8 cellular contexts compared by ENCODE assay signal in the genomic region with DNA sequence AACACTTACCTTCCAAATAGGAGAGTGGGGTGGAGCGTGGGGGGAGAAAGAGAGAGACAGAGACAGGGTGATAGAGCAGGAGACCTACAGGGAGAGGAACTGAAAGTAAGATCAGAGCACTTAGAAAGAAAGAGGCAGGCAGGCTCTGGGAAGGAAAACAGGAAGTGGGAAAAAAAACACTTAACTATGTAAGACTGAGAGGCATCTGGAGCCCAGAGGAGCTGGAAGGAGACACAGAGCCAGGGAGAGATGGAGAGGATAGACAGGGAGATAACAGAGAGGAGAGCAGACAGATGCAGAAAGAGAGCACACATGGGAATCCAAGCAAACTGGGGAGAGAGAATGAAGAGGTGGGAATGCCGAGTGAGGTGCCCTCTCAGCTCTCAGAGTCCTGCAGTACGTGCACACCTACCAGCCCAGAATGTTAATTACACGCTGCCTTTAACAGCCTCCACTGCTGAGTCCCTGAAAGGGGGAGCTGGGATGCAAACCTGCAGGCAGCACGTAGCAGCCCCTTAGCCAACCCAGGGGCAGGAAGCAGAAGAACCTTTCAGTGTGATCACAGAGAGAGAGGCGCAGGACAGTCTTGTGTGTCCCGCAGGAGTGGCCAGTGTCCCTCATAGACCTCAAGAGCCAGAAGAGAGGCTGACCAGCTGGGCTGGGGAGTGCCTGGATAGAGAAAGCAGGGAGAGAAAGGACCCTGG.
DNase-seq lines count a peak whose midpoint lies in the region; ATAC-seq and TF ChIP-seq lines count a peak whose summit lies in the region.

No MANE protein-coding gene starts in this region.

- intact Hi-C loops in activated T-helper 1 cell treated with anti-CD3 and anti-CD28 coated beads, Interleukin-12 subunit alpha, Interleukin-12 subunit beta, Interleukin-2, Interleukin-4 antibody, amounts not matched to agents 30 ng/mL and 10 ng/mL and 1 ng/mL, durations not matched to agents 14 hours and 24 hours and 36 hours (cut with micrococcal nuclease) = no loop called here
- intact Hi-C loops in upper lobe of right lung (cut with DNase I) = no loop called here

- H3K4me3 ChIP-seq in kidney epithelial cell (ENCODE audit: low read depth, low read length) (no peak overlapping the region), upper lobe of right lung (no peak overlapping the region)

- peak; percentile 69 for ATAC-seq in GM18907 (IDR thresholded peaks at IDR 0.05; ENCODE audit: unreplicated experiment)
- peak; percentile 82 for ATAC-seq in upper lobe of right lung

- TF ChIP-seq CTCF in AG09319 (IDR thresholded peaks at IDR 0.05; ENCODE audit: low read depth, low read length) (no peak), kidney epithelial cell (IDR thresholded peaks at IDR 0.05; ENCODE audit: insufficient read depth, low read length, poor library complexity, severe bottlenecking) (no peak), upper lobe of right lung (IDR thresholded peaks at IDR 0.05) (no peak)

- no peaks in the 10 kb centered on the region for H3K9me3 Mint-ChIP-seq in activated T-helper 1 cell treated with anti-CD3 and anti-CD28 coated beads, Interleukin-12 subunit alpha, Interleukin-12 subunit beta, Interleukin-2, Interleukin-4 antibody, amounts not matched to agents 30 ng/mL and 10 ng/mL and 1 ng/mL, durations not matched to agents 14 hours and 24 hours and 36 hours

- peak overlapping the region; percentile 25 for H3K4me3 Mint-ChIP-seq in activated T-helper 1 cell treated with anti-CD3 and anti-CD28 coated beads, Interleukin-12 subunit alpha, Interleukin-12 subunit beta, Interleukin-2, Interleukin-4 antibody, amounts not matched to agents 30 ng/mL and 10 ng/mL and 1 ng/mL, durations not matched to agents 14 hours and 24 hours and 36 hours

- H3K9me3 ChIP-seq in upper lobe of right lung = no peaks in the 10 kb centered on the region

- H3K27me3 ChIP-seq in kidney epithelial cell (ENCODE audit: control insufficient read depth, insufficient read depth, low read length) = no peaks in the 10 kb centered on the region
- H3K27me3 ChIP-seq in upper lobe of right lung = no peaks in the 10 kb centered on the region

- peaks cover 14% of the 10 kb centered on the region for H3K4me1 Mint-ChIP-seq in activated T-helper 1 cell treated with anti-CD3 and anti-CD28 coated beads, Interleukin-12 subunit alpha, Interleukin-12 subunit beta, Interleukin-2, Interleukin-4 antibody, amounts not matched to agents 30 ng/mL and 10 ng/mL and 1 ng/mL, durations not matched to agents 14 hours and 24 hours and 36 hours (ENCODE audit: low read depth)

- no peaks in the 10 kb centered on the region for H3K36me3 ChIP-seq in kidney epithelial cell (ENCODE audit: control insufficient read depth, insufficient read depth, low read length)
- no peaks in the 10 kb centered on the region for H3K36me3 ChIP-seq in upper lobe of right lung

- H3K27me3 Mint-ChIP-seq in activated T-helper 1 cell treated with anti-CD3 and anti-CD28 coated beads, Interleukin-12 subunit alpha, Interleukin-12 subunit beta, Interleukin-2, Interleukin-4 antibody, amounts not matched to agents 30 ng/mL and 10 ng/mL and 1 ng/mL, durations not matched to agents 14 hours and 24 hours and 36 hours (ENCODE audit: insufficient read depth) = peaks cover 9% of the 10 kb centered on the region

- H3K36me3 Mint-ChIP-seq in activated T-helper 1 cell treated with anti-CD3 and anti-CD28 coated beads, Interleukin-12 subunit alpha, Interleukin-12 subunit beta, Interleukin-2, Interleukin-4 antibody, amounts not matched to agents 30 ng/mL and 10 ng/mL and 1 ng/mL, durations not matched to agents 14 hours and 24 hours and 36 hours (ENCODE audit: low read depth) = no peaks in the 10 kb centered on the region

- peak overlapping the region; percentile 51 for H3K27ac ChIP-seq in upper lobe of right lung

- H3K27ac Mint-ChIP-seq in activated T-helper 1 cell treated with anti-CD3 and anti-CD28 coated beads, Interleukin-12 subunit alpha, Interleukin-12 subunit beta, Interleukin-2, Interleukin-4 antibody, amounts not matched to agents 30 ng/mL and 10 ng/mL and 1 ng/mL, durations not matched to agents 14 hours and 24 hours and 36 hours = no peak overlapping the region

- DNase-seq in AG09319 (ENCODE audit: extremely low read depth, low read depth) = peak; percentile 11
- DNase-seq in HT1080 (ENCODE audit: low read depth) = peak; percentile 68
- no peak for DNase-seq in activated T-helper 1 cell treated with anti-CD3 and anti-CD28 coated beads, Interleukin-12 subunit alpha, Interleukin-12 subunit beta, Interleukin-2, Interleukin-4 antibody, amounts not matched to agents 30 ng/mL and 10 ng/mL and 1 ng/mL, durations not matched to agents 14 hours and 24 hours and 36 hours (ENCODE audit: low spot score)
- DNase-seq in kidney epithelial cell (ENCODE audit: low read depth) = peak; percentile 16
- no peak for DNase-seq in upper lobe of right lung
- no peak for DNase-seq in activated gamma-delta T cell treated with Interleukin-2 at 50 U/mL for 16 hours
- DNase-seq in NCI-H526 (lab: John Stamatoyannopoulos, UW) = no peak

- H3K4me1 ChIP-seq in upper lobe of right lung = peaks cover 7% of the 10 kb centered on the region

Comparison
In these comparisons a context has a peak if more than half of its experiments do, and no peak if none do; other contexts are left out.
1. DNase-seq: peak in AG09319 (single experiment), HT1080 (single experiment) and kidney epithelial cell (single experiment); none in activated T-helper 1 cell treated with anti-CD3 and anti-CD28 coated beads, Interleukin-12 subunit alpha, Interleukin-12 subunit beta, Interleukin-2, Interleukin-4 antibody, amounts not matched to agents 30 ng/mL and 10 ng/mL and 1 ng/mL, durations not matched to agents 14 hours and 24 hours and 36 hours (single experiment), upper lobe of right lung (single experiment), activated gamma-delta T cell treated with Interleukin-2 at 50 U/mL for 16 hours (single experiment) and NCI-H526 (0 of 2).